Comparison of ENCODE assay signal across 2 cellular contexts in the genomic region with DNA sequence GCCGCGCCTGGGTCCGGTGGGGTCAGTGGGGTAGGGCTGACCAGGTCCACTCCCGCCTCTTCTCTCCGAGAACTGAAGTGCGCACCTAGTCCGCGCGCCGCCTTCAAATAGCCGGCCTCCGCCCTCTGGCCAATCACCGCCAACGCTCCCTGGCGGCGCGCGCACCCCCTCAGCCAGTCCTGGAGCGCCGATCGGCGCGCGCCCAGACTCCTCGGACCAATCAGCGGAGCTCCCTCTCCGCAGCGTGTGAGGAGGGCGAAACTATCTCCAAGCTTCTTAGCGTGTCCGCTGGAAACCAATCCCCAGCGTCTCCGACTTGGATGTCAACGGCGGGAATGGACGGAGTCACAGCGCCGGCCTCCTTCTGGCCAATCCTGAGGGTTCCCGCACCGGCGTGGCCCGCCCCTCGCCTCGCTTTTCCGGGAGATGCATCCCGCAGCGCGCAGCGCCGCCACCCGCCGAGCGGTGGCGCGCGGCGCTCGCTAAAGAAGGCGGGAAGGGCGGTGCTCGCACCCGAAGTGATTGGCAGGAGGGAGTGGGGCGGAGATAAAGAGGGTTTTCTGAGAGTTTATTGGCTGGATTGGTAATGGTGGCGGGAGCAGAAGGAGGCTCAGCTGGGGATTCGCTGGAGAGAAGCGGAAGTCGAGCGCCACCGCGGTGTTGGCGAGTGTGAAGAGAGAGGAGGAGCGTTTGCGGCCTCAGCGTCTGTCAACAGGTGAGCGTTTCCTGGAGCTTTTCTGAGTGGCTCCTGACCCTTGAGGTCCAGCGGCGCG.
TF ChIP-seq lines count a peak whose summit lies in the region.

A gene (minus strand): TSS at position 81 of the 773 bp plus-strand sequence. CDS start 133 bp downstream, outside the sequence.

TF ChIP-seq in HCT116, 20 proteins besides CTCF, POLR2A, EP300 and RAD21 (continued from another document):
- TF ChIP-seq, protein P1, sequence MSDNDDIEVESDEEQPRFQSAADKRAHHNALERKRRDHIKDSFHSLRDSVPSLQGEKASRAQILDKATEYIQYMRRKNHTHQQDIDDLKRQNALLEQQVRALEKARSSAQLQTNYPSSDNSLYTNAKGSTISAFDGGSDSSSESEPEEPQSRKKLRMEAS (IDR thresholded peaks at IDR 0.05): peak; percentile 80
- TF ChIP-seq YY1 (IDR thresholded peaks at IDR 0.05; ENCODE audit: extremely low read depth, insufficient replicate concordance, low read depth, low read length) (peak; percentile 3), CEBPB (IDR thresholded peaks at IDR 0.05; ENCODE audit: low read depth) (no peak), EZH2 (IDR thresholded peaks at IDR 0.05) (no peak), ZFX (IDR thresholded peaks at IDR 0.05) (no peak; the same call in 1 of the 2 replicates), POLR2AphosphoS5 (IDR thresholded peaks at IDR 0.05; ENCODE audit: low read depth, low read length) (peak; percentile 97), ZNF274 (IDR thresholded peaks at IDR 0.05; ENCODE audit: low read depth, low read length) (no peak), SP1 (IDR thresholded peaks at IDR 0.05; ENCODE audit: low read depth) (peak; percentile 97)
- TF ChIP-seq, protein P2, sequence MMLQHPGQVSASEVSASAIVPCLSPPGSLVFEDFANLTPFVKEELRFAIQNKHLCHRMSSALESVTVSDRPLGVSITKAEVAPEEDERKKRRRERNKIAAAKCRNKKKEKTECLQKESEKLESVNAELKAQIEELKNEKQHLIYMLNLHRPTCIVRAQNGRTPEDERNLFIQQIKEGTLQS (IDR thresholded peaks at IDR 0.05): no peak
- TF ChIP-seq, protein P3, sequence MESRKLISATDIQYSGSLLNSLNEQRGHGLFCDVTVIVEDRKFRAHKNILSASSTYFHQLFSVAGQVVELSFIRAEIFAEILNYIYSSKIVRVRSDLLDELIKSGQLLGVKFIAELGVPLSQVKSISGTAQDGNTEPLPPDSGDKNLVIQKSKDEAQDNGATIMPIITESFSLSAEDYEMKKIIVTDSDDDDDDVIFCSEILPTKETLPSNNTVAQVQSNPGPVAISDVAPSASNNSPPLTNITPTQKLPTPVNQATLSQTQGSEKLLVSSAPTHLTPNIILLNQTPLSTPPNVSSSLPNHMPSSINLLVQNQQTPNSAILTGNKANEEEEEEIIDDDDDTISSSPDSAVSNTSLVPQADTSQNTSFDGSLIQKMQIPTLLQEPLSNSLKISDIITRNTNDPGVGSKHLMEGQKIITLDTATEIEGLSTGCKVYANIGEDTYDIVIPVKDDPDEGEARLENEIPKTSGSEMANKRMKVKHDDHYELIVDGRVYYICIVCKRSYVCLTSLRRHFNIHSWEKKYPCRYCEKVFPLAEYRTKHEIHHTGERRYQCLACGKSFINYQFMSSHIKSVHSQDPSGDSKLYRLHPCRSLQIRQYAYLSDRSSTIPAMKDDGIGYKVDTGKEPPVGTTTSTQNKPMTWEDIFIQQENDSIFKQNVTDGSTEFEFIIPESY (IDR thresholded peaks at IDR 0.05; ENCODE audit: extremely low read depth, insufficient replicate concordance, low read length): peak; percentile 48
- TF ChIP-seq, protein P4, sequence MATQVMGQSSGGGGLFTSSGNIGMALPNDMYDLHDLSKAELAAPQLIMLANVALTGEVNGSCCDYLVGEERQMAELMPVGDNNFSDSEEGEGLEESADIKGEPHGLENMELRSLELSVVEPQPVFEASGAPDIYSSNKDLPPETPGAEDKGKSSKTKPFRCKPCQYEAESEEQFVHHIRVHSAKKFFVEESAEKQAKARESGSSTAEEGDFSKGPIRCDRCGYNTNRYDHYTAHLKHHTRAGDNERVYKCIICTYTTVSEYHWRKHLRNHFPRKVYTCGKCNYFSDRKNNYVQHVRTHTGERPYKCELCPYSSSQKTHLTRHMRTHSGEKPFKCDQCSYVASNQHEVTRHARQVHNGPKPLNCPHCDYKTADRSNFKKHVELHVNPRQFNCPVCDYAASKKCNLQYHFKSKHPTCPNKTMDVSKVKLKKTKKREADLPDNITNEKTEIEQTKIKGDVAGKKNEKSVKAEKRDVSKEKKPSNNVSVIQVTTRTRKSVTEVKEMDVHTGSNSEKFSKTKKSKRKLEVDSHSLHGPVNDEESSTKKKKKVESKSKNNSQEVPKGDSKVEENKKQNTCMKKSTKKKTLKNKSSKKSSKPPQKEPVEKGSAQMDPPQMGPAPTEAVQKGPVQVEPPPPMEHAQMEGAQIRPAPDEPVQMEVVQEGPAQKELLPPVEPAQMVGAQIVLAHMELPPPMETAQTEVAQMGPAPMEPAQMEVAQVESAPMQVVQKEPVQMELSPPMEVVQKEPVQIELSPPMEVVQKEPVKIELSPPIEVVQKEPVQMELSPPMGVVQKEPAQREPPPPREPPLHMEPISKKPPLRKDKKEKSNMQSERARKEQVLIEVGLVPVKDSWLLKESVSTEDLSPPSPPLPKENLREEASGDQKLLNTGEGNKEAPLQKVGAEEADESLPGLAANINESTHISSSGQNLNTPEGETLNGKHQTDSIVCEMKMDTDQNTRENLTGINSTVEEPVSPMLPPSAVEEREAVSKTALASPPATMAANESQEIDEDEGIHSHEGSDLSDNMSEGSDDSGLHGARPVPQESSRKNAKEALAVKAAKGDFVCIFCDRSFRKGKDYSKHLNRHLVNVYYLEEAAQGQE (IDR thresholded peaks at IDR 0.05; ENCODE audit: low read depth): no peak

TF ChIP-seq in neural cell, 6 proteins besides CTCF, POLR2A, EP300 and RAD21 (continued from another document):
- TF ChIP-seq, protein P4 (IDR thresholded peaks at IDR 0.05; ENCODE audit: borderline replicate concordance): peak; percentile 31
- TF ChIP-seq SMC3 (conservative IDR thresholded peaks at IDR 0.05; ENCODE audit: poor library complexity) (peak; percentile 99), EZH2 (IDR thresholded peaks at IDR 0.05; ENCODE audit: borderline replicate concordance, insufficient read depth, low read length, poor library complexity, severe bottlenecking) (no peak), MXI1 (conservative IDR thresholded peaks at IDR 0.05; ENCODE audit: poor library complexity, severe bottlenecking) (peak; percentile 98)
